ENCODE assay signal across 1 cellular context in the genomic region with DNA sequence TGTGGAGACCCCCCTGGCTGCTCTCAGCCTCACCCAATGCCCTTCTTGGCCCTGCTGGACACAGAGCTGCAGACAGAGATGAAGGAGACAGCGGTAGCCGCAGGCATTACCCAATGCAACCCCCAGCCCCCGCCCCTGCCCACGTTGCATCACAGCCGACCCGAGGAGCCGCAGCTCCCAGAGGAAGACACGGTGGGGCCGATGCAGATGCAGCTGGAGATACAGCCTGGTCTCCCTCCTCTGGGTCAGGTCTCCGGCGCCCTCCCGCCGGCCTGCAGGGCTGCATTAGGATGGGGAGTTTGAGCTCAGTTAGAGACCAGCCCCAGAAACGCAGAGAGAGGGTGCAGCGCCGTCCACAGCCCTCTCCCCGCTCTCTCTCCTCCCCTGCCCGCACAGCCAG.
TF ChIP-seq lines count a peak whose summit lies in the region.

No MANE protein-coding gene starts in this region.

TF ChIP-seq in HepG2, 621 proteins besides CTCF, POLR2A, EP300 and RAD21:
- TF ChIP-seq, protein P1, sequence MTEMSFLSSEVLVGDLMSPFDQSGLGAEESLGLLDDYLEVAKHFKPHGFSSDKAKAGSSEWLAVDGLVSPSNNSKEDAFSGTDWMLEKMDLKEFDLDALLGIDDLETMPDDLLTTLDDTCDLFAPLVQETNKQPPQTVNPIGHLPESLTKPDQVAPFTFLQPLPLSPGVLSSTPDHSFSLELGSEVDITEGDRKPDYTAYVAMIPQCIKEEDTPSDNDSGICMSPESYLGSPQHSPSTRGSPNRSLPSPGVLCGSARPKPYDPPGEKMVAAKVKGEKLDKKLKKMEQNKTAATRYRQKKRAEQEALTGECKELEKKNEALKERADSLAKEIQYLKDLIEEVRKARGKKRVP (CRISPR knock-in tag; IDR thresholded peaks at IDR 0.05): 0 out of 4 replicates have a peak, but pooled peaks of 1 of the 2 experiments have one; percentile 19
- TF ChIP-seq CEBPB (IDR thresholded peaks at IDR 0.05; ENCODE audit: borderline replicate concordance, low read depth, low read length) (peak; percentile 69), ZNF781 (CRISPR knock-in tag; IDR thresholded peaks at IDR 0.05; ENCODE audit: borderline replicate concordance, not compliant biosample characterization) (no peak), RBM39 (IDR thresholded peaks at IDR 0.05; ENCODE audit: low read depth, low read length, poor library complexity, severe bottlenecking) (peak; percentile 42), HINFP (CRISPR knock-in tag; IDR thresholded peaks at IDR 0.05; ENCODE audit: low read depth) (no peak), PLRG1 (conservative IDR thresholded peaks at IDR 0.05) (no peak), CEBPG (CRISPR knock-in tag; IDR thresholded peaks at IDR 0.05) (peak; percentile 49)
- TF ChIP-seq, protein P2, sequence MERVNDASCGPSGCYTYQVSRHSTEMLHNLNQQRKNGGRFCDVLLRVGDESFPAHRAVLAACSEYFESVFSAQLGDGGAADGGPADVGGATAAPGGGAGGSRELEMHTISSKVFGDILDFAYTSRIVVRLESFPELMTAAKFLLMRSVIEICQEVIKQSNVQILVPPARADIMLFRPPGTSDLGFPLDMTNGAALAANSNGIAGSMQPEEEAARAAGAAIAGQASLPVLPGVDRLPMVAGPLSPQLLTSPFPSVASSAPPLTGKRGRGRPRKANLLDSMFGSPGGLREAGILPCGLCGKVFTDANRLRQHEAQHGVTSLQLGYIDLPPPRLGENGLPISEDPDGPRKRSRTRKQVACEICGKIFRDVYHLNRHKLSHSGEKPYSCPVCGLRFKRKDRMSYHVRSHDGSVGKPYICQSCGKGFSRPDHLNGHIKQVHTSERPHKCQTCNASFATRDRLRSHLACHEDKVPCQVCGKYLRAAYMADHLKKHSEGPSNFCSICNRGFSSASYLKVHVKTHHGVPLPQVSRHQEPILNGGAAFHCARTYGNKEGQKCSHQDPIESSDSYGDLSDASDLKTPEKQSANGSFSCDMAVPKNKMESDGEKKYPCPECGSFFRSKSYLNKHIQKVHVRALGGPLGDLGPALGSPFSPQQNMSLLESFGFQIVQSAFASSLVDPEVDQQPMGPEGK (CRISPR knock-in tag; IDR thresholded peaks at IDR 0.05): peak; percentile 56; the same call in 1 of the 2 replicates
TF ChIP-seq in HepG2: peak in this region for 5.
